Comparison of ENCODE assay signal across 1 cellular context in genomic region chr22:45073064-45073463, GRCh38.
A peak's percentile ranks its signal among the peaks of the same experiment; 100 is the strongest.
TF ChIP-seq lines count a peak whose summit lies in the region.

No MANE protein-coding gene starts in this region.

TF ChIP-seq in HEK293, 187 proteins besides CTCF, POLR2A, EP300 and RAD21 (continued from another document):
- TF ChIP-seq PRDM10 (tag by site-specific recombination; IDR thresholded peaks at IDR 0.05) (peak; percentile 37; the same call in 1 of the 2 replicates), ZBTB20 (tag by site-specific recombination; IDR thresholded peaks at IDR 0.05) (0 out of 2 replicates have a peak, but pooled peaks have one; percentile 21)
